In genomic region chr4:77852892-77853495, GRCh38 we compare ENCODE assay signal across 8 cellular contexts. TPM values are rescaled to one million over a fixed set of nuclear protein-coding genes. Genes with fewer than 3 reads are reported as not detected.
A peak's percentile ranks its signal among the peaks of the same experiment; 100 is the strongest.
DNase-seq lines count a peak whose midpoint lies in the region; ATAC-seq, FAIRE-seq and TF ChIP-seq lines count a peak whose summit lies in the region.

No MANE protein-coding gene starts in this region.

- peak; percentile 38 for FAIRE-seq in GM12878 (lab: Jason Lieb, UNC)

- no peaks in the 10 kb centered on the region for H3K36me3 ChIP-seq in GM12878 (ENCODE audit: control insufficient read depth in 2 of 2, insufficient read depth in 2 of 2, low read length in 1 of 2)
- H3K36me3 ChIP-seq in gastroesophageal sphincter: no peaks in the 10 kb centered on the region

- no peak overlapping the region for H3K9ac ChIP-seq in GM12878 (ENCODE audit: control insufficient read depth, insufficient read depth, low read length)

- H3K4me2 ChIP-seq in GM12878 (ENCODE audit: control insufficient read depth, insufficient read depth): 0 out of 2 replicates have a peak overlapping the region, but pooled peaks have one; percentile 21

- in situ Hi-C loops in GM12878 (cut with MboI): no loop called here

- H3K27ac ChIP-seq in GM12878 (ENCODE audit: control insufficient read depth, insufficient read depth) (no peak overlapping the region), gastroesophageal sphincter (peak overlapping the region in 1 of 4 donors; percentile 25)

- H2AFZ ChIP-seq in GM12878 (ENCODE audit: control insufficient read depth, low read depth, low read length): peak overlapping the region; percentile 91

- TF ChIP-seq CTCF in GM12878 (IDR thresholded peaks at IDR 0.05 in 2 of 3, conservative IDR thresholded peaks at IDR 0.05 in 1 of 3; ENCODE audit: control insufficient read depth in 2 of 3, extremely low read depth in 1 of 3, insufficient read depth in 1 of 3, low read depth in 3 of 3, low read length in 3 of 3) (no peak), gastroesophageal sphincter (IDR thresholded peaks at IDR 0.05) (no peak)

- H3K4me1 ChIP-seq in GM12878 (ENCODE audit: control insufficient read depth, insufficient read depth, low read length): peaks cover 3% of the 10 kb centered on the region
- no peaks in the 10 kb centered on the region for H3K4me1 ChIP-seq in gastroesophageal sphincter

- DNase-seq in T follicular helper cell (ENCODE audit: low read depth): peak; percentile 56
- peak; percentile 13 for DNase-seq in GM12878 (ENCODE audit: low read depth, low spot score)
- peak; percentile 37 for DNase-seq in stimulated activated CD8-positive, alpha-beta memory T cell treated with anti-CD3 and anti-CD28 coated beads, Interleukin-4, amount 100 ng/mL, for 24 hours (ENCODE audit: low read depth)
- no peak for DNase-seq in inferior parietal cortex (ENCODE audit: extremely low spot score)
- no peak for DNase-seq in NCI-H1048 (lab: John Stamatoyannopoulos, UW)

- intact Hi-C loops in GM12878 (cut with micrococcal nuclease; ENCODE audit: unreplicated experiment): no loop called here

- H3K4me3 ChIP-seq in GM12878 (no peak overlapping the region), gastroesophageal sphincter (no peak overlapping the region)

- CTCF ChIA-PET in GM12878 (lab: Yijun Ruan, JAX): interaction anchor here (1.9 kb wide), 1 partner anchor 9 kb away, joined by 7 read pairs; the partner anchor contains the start of gene MRPL1

- no peak for TF ChIP-seq EP300 in GM12878 (IDR thresholded peaks at IDR 0.05; ENCODE audit: borderline replicate concordance in 1 of 2, control insufficient read depth in 1 of 2, low read depth in 2 of 2, low read length in 2 of 2)
- no peak for TF ChIP-seq EP300 in gastroesophageal sphincter (IDR thresholded peaks at IDR 0.05)

- no TSS peak for BruUV-seq in GM12878 (replicated peaks; lab: Mats Ljungman, UMichigan)

- no peak for TF ChIP-seq RAD21 in GM12878 (IDR thresholded peaks at IDR 0.05; ENCODE audit: insufficient read depth, low read depth, low read length)

- ATAC-seq in GM18502 (IDR thresholded peaks at IDR 0.05; ENCODE audit: poor library complexity, unreplicated experiment) (peak; percentile 99), HG02763 (IDR thresholded peaks at IDR 0.05; ENCODE audit: unreplicated experiment) (peak; percentile 87), GM12878 (peak; percentile 91), gastroesophageal sphincter (no peak)

- SMC1A ChIA-PET in GM12878 (lab: Charles Lee; ENCODE audit: uncharacterized antibody, unreplicated experiment): interaction anchor here (0.9 to 1.6 kb wide), 2 partner anchors 9 kb away, joined by 3 to 12 read pairs; partner anchors contain the start of gene MRPL1

- H3K9me3 ChIP-seq in GM12878 (replicated peaks; ENCODE audit: control insufficient read depth, insufficient read depth, low read length) (no peaks in the 10 kb centered on the region), gastroesophageal sphincter (no peaks in the 10 kb centered on the region)

- H4K20me1 ChIP-seq in GM12878 (ENCODE audit: control insufficient read depth, insufficient read depth): no peaks in the 10 kb centered on the region

- POLR2A ChIA-PET in GM12878 (lab: Charles Lee): no interaction called here

- 32% methylated on average over 7 of the region's 7 CpGs for WGBS in GM12878 (ENCODE audit: insufficient coverage, insufficient replicate concordance, low lambda C conversion rate, missing lambda C conversion rate)
- 66 to 68% methylated on average over 7 of the region's 7 CpGs for WGBS in gastroesophageal sphincter (ENCODE audit: low coverage in 1 of 2), 2 donors

- RAD21 ChIA-PET in GM12878 (lab: Charles Lee; ENCODE audit: unreplicated experiment): interaction anchor here (1.4 kb wide), 1 partner anchor 9 kb away, joined by 4 read pairs; the partner anchor contains the start of gene MRPL1

- H3K27me3 ChIP-seq in GM12878 (replicated peaks in 1 of 2; ENCODE audit: control insufficient read depth in 2 of 2, insufficient read depth in 2 of 2, low read length in 1 of 2) (no peaks in the 10 kb centered on the region), gastroesophageal sphincter (peaks cover 11% of the 10 kb centered on the region)

- no peaks in the 10 kb centered on the region for H3K79me2 ChIP-seq in GM12878 (ENCODE audit: control insufficient read depth, insufficient read depth, low read length)

- TF ChIP-seq POLR2A in GM12878 (IDR thresholded peaks at IDR 0.05; ENCODE audit: low read depth, low read length) (no peak), gastroesophageal sphincter (IDR thresholded peaks at IDR 0.05) (no peak)

TF ChIP-seq in GM12878, 131 proteins besides CTCF, POLR2A, EP300 and RAD21:
- no peak for TF ChIP-seq KLF5 (IDR thresholded peaks at IDR 0.05; ENCODE audit: partially characterized antibody)
- TF ChIP-seq ZNF622 (IDR thresholded peaks at IDR 0.05): no peak
- TF ChIP-seq RUNX3 (IDR thresholded peaks at IDR 0.05; ENCODE audit: low read length): peak; percentile 89
- TF ChIP-seq ZSCAN29 (IDR thresholded peaks at IDR 0.05): no peak
- TF ChIP-seq CREM (IDR thresholded peaks at IDR 0.05; ENCODE audit: low read depth): peak; percentile 32; the same call in 1 of the 2 replicates
- TF ChIP-seq NBN (IDR thresholded peaks at IDR 0.05): no peak
- 0 out of 2 replicates have a peak, but pooled peaks have one; percentile 21 for TF ChIP-seq RELB (IDR thresholded peaks at IDR 0.05; ENCODE audit: low read depth)

RNA-seq across cellular contexts. Expression of gene MRPL1, which starts 9.6 kb away (rescaled TPM):
- 24.7 and 27.0 TPM in 2 replicates for total RNA-seq in GM12878 (2013; cell fraction: nucleolus; rRNA removed)
- total RNA-seq in GM12878 (2014; rRNA removed) (24.6 and 25.4 TPM in 2 replicates), GM12878 (2014; rRNA removed; fragmentation: Illumina TruSeq; extraction: Trizol) (28.6 and 30.1 TPM in 2 replicates), GM12878 (2021) (20.2 and 22.0 TPM in 2 replicates), gastroesophageal sphincter (10 to 100 TPM; 17.1 to 25.6 (median 20.4) TPM)
- 11.1 TPM for polyA plus RNA-seq in GM12878 (2011; ENCODE audit: low read depth)
- polyA plus RNA-seq in GM12878 (2011; rRNA removed) (32.8 and 45.2 TPM in 2 replicates), GM12878 (2014; fragmentation: Illumina TruSeq; extraction: Trizol) (25.9 and 41.1 TPM in 2 replicates), GM12878 (2014; fragmentation: Nextera tagmentation; extraction: Ambion mirVana) (10 to 100 TPM; 26.3 to 35.7 TPM), GM12878 (2014; rRNA removed) (16.2 and 22.8 TPM in 2 replicates), GM12878 (2016; fragmentation: Nextera tagmentation; extraction: Ambion mirVana) (10 to 100 TPM; 33.9 to 34.9 TPM)
- polyA plus RNA-seq in GM12878 (2011; cell fraction: cytosol; rRNA removed): 6.0 and 7.0 TPM in 2 replicates
- polyA plus RNA-seq in GM12878 (2011; cell fraction: nucleus; rRNA removed): 8.8 and 10.6 TPM in 2 replicates
- 24.8 and 27.4 TPM in 2 replicates for polyA plus RNA-seq in GM12878 (2012)
- polyA minus RNA-seq in GM12878 (2011; rRNA and poly(A)+ RNA removed): 6.4 and 8.2 TPM in 2 replicates
- polyA minus RNA-seq in GM12878 (2011; cell fraction: cytosol; rRNA and poly(A)+ RNA removed): 2.8 and 3.4 TPM in 2 replicates
- 8.8 and 10.3 TPM in 2 replicates for polyA minus RNA-seq in GM12878 (2011; cell fraction: nucleus; rRNA and poly(A)+ RNA removed)

RNA-seq across cellular contexts. Expression of gene CNOT6L, which starts 33.8 kb away (rescaled TPM):
- total RNA-seq in GM12878 (2013; cell fraction: nucleolus; rRNA removed): 9.4 and 9.7 TPM in 2 replicates
- total RNA-seq in GM12878 (2014; rRNA removed): 2.8 and 3.1 TPM in 2 replicates
- 2.6 and 3.3 TPM in 2 replicates for total RNA-seq in GM12878 (2014; rRNA removed; fragmentation: Illumina TruSeq; extraction: Trizol)
- total RNA-seq in GM12878 (2021): 10.0 and 10.9 TPM in 2 replicates
- polyA plus RNA-seq in GM12878 (2011; ENCODE audit: low read depth): 5.8 TPM
- polyA plus RNA-seq in GM12878 (2011; rRNA removed): 4.6 and 5.2 TPM in 2 replicates
- 2.1 and 3.2 TPM in 2 replicates for polyA plus RNA-seq in GM12878 (2011; cell fraction: cytosol; rRNA removed)
- polyA plus RNA-seq in GM12878 (2011; cell fraction: nucleus; rRNA removed): 3.1 and 4.1 TPM in 2 replicates
- polyA plus RNA-seq in GM12878 (2012): 4.5 and 8.0 TPM in 2 replicates
- 5.9 and 6.1 TPM in 2 replicates for polyA plus RNA-seq in GM12878 (2014; fragmentation: Illumina TruSeq; extraction: Trizol)
- polyA plus RNA-seq in GM12878 (2014; fragmentation: Nextera tagmentation; extraction: Ambion mirVana): 1 to 10 TPM; 1.1 to 2.0 TPM
- polyA plus RNA-seq in GM12878 (2014; rRNA removed): 2.7 and 3.1 TPM in 2 replicates
- 1 to 10 TPM; 3.0 to 3.5 TPM for polyA plus RNA-seq in GM12878 (2016; fragmentation: Nextera tagmentation; extraction: Ambion mirVana)
- polyA minus RNA-seq in GM12878 (2011; rRNA and poly(A)+ RNA removed): 10.0 and 19.7 TPM in 2 replicates
- 3.6 and 7.6 TPM in 2 replicates for polyA minus RNA-seq in GM12878 (2011; cell fraction: cytosol; rRNA and poly(A)+ RNA removed)
- 5.2 and 7.5 TPM in 2 replicates for polyA minus RNA-seq in GM12878 (2011; cell fraction: nucleus; rRNA and poly(A)+ RNA removed)
- total RNA-seq in gastroesophageal sphincter: 10 to 100 TPM; 21.0 to 24.8 (median 22.3) TPM

Comparison
In these comparisons a context has a peak if more than half of its experiments do, and no peak if none do; other contexts are left out.
1. DNase-seq: peak in T follicular helper cell (single experiment), GM12878 (single experiment) and stimulated activated CD8-positive, alpha-beta memory T cell treated with anti-CD3 and anti-CD28 coated beads, Interleukin-4, amount 100 ng/mL, for 24 hours (single experiment); none in inferior parietal cortex (single experiment) and NCI-H1048 (single experiment).